In genomic region chr5:945691-946541, GRCh38 we compare ENCODE assay signal across 10 cellular contexts. TPM values are rescaled to one million over a fixed set of nuclear protein-coding genes. Genes with fewer than 3 reads are reported as not detected.
DNase-seq lines count a peak whose midpoint lies in the region; ATAC-seq and TF ChIP-seq lines count a peak whose summit lies in the region.
"Had no signal": no experiment of that assay in that cellular context is flagged by ENCODE, and none has a peak within 500 bp of the region (broad histone marks: within the 10 kb centered on the region; RNA-seq: fewer than 3 reads in every experiment).

No MANE protein-coding gene starts in this region.

- peaks cover 23% of the 10 kb centered on the region for H3K4me1 Mint-ChIP-seq in stimulated activated naive CD8-positive, alpha-beta T cell treated with anti-CD3 and anti-CD28 coated beads, Interleukin-15, amount 100 ng/mL, for 72 hours
- H3K4me1 Mint-ChIP-seq in natural killer cell: peaks cover 0 to 9% of the 10 kb centered on the region in 2 donors
- H3K4me1 Mint-ChIP-seq in effector memory CD8-positive, alpha-beta T cell (ENCODE audit: low read depth in 2 of 2): no peaks in the 10 kb centered on the region
- H3K4me1 Mint-ChIP-seq: T-cell had no signal

- peaks cover 93% of the 10 kb centered on the region for H3K27me3 Mint-ChIP-seq in stimulated activated naive CD8-positive, alpha-beta T cell treated with anti-CD3 and anti-CD28 coated beads, Interleukin-15, amount 100 ng/mL, for 72 hours
- H3K27me3 Mint-ChIP-seq in natural killer cell (ENCODE audit: low read depth in 2 of 2): peaks cover 46 to 53% of the 10 kb centered on the region in 2 donors
- peaks cover 57 to 92% of the 10 kb centered on the region in 2 donors for H3K27me3 Mint-ChIP-seq in effector memory CD8-positive, alpha-beta T cell

- H3K36me3 Mint-ChIP-seq in natural killer cell: no peaks in the 10 kb centered on the region
- H3K36me3 Mint-ChIP-seq in effector memory CD8-positive, alpha-beta T cell (ENCODE audit: insufficient read depth): no peaks in the 10 kb centered on the region
- H3K36me3 Mint-ChIP-seq: T-cell had no signal

- TF ChIP-seq CTCF in natural killer cell (IDR thresholded peaks at IDR 0.05): no peak

- no peak for DNase-seq in stimulated activated naive CD8-positive, alpha-beta T cell treated with anti-CD3 and anti-CD28 coated beads, Interleukin-15, amount 100 ng/mL, for 72 hours
- no peak for DNase-seq in stimulated activated naive CD8-positive, alpha-beta T cell treated with anti-CD3 and anti-CD28 coated beads, Interleukin-15, Interleukin-2, amounts not matched to agents 100 U/mL and 50 U/mL, for 24 hours
- DNase-seq in NCI-H526 treated with DMSO at 0.1 percent for 48 hours (lab: John Stamatoyannopoulos, UW) (peak; percentile 17), iPS-NIHi11 (ENCODE audit: low spot score) (peak; percentile 62), ureter (ENCODE audit: low spot score) (peak; percentile 36), T-helper 2 cell (no peak), natural killer cell (no peak)
- DNase-seq in effector memory CD8-positive, alpha-beta T cell: no peak
- DNase-seq: stimulated activated CD8-positive, alpha-beta memory T cell treated with anti-CD3 and anti-CD28 coated beads, Interleukin-4, amount 100 ng/mL, for 48 hours; T-cell had no signal

- no peak overlapping the region for H3K4me3 Mint-ChIP-seq in stimulated activated naive CD8-positive, alpha-beta T cell treated with anti-CD3 and anti-CD28 coated beads, Interleukin-15, amount 100 ng/mL, for 72 hours
- no peak overlapping the region for H3K4me3 Mint-ChIP-seq in natural killer cell
- H3K4me3 Mint-ChIP-seq in effector memory CD8-positive, alpha-beta T cell: no peak overlapping the region
- H3K4me3 Mint-ChIP-seq: T-cell had no signal

- ATAC-seq in stimulated activated naive CD8-positive, alpha-beta T cell treated with anti-CD3 and anti-CD28 coated beads, Interleukin-15, amount 100 ng/mL, for 72 hours: peak; percentile 10
- no peak for ATAC-seq in stimulated activated naive CD8-positive, alpha-beta T cell treated with anti-CD3 and anti-CD28 coated beads, Interleukin-15, Interleukin-2, amounts not matched to agents 100 U/mL and 50 U/mL, for 24 hours
- no peak for ATAC-seq in natural killer cell
- no peak for ATAC-seq in effector memory CD8-positive, alpha-beta T cell (replicated peaks)
- ATAC-seq: T-cell had no signal

- H3K9me3 Mint-ChIP-seq in stimulated activated naive CD8-positive, alpha-beta T cell treated with anti-CD3 and anti-CD28 coated beads, Interleukin-15, amount 100 ng/mL, for 72 hours: no peaks in the 10 kb centered on the region
- no peaks in the 10 kb centered on the region for H3K9me3 Mint-ChIP-seq in natural killer cell
- no peaks in the 10 kb centered on the region for H3K9me3 Mint-ChIP-seq in effector memory CD8-positive, alpha-beta T cell
- H3K9me3 Mint-ChIP-seq: T-cell had no signal

- intact Hi-C loops in natural killer cell (cut with micrococcal nuclease): no loop called here

- H3K27ac Mint-ChIP-seq in stimulated activated naive CD8-positive, alpha-beta T cell treated with anti-CD3 and anti-CD28 coated beads, Interleukin-15, amount 100 ng/mL, for 72 hours: peak overlapping the region in 1 of 2 donors; percentile 15
- H3K27ac Mint-ChIP-seq in natural killer cell: no peak overlapping the region
- H3K27ac Mint-ChIP-seq in effector memory CD8-positive, alpha-beta T cell: no peak overlapping the region
- H3K27ac Mint-ChIP-seq: T-cell had no signal

RNA-seq across cellular contexts. Expression of gene TRIP13, which starts 53.2 kb away (rescaled TPM):
- total RNA-seq in ureter: 1.7 TPM
- under 1 TPM; 0.45 to 0.57 (median 0.56) TPM for total RNA-seq in natural killer cell

RNA-seq across cellular contexts. Expression of gene BRD9, which starts 53.3 kb away (rescaled TPM):
- total RNA-seq in ureter: 63.6 TPM
- 10 to 100 TPM; 59.7 to 80.0 (median 76.0) TPM for total RNA-seq in natural killer cell

Comparison
In these comparisons a context has a peak if more than half of its experiments do, and no peak if none do; other contexts are left out.
1. DNase-seq: peak in NCI-H526 treated with DMSO at 0.1 percent for 48 hours (single experiment), iPS-NIHi11 (single experiment) and ureter (single experiment); none in stimulated activated naive CD8-positive, alpha-beta T cell treated with anti-CD3 and anti-CD28 coated beads, Interleukin-15, amount 100 ng/mL, for 72 hours (0 of 2), stimulated activated naive CD8-positive, alpha-beta T cell treated with anti-CD3 and anti-CD28 coated beads, Interleukin-15, Interleukin-2, amounts not matched to agents 100 U/mL and 50 U/mL, for 24 hours (single experiment), T-helper 2 cell (0 of 5), natural killer cell (single experiment) and effector memory CD8-positive, alpha-beta T cell (0 of 3).